ENCODE assay signal across 17 cellular contexts in the genomic region with DNA sequence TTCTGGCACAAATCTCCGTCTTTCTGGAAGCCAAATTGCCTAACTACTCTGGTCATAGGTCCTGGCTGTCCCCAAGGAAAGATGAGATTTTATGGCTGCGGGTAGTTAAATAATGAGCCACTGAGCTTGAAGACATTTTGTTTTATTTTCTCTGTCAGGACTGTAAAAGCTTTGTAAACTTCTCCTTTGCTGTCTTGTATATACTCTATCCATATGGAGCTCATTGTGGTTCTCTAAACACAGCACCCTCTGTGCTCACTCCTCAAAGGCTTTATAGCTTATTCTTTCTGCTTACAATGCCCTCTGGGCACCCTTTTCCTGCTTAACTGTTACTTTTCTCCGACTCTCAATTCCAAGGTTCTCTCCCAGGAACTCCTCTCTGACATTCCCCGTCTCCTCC.
DNase-seq lines count a peak whose midpoint lies in the region; ATAC-seq and TF ChIP-seq lines count a peak whose summit lies in the region.
"Had no signal": no experiment of that assay in that cellular context is flagged by ENCODE, and none has a peak within 500 bp of the region (broad histone marks: within the 10 kb centered on the region; RNA-seq: fewer than 3 reads in every experiment).

No MANE protein-coding gene starts in this region.

- H3K4me1 Mint-ChIP-seq in neural progenitor cell = peaks cover 14% of the 10 kb centered on the region
- H3K4me1 Mint-ChIP-seq: B cell had no signal

- TF ChIP-seq CTCF in hepatocyte (IDR thresholded peaks at IDR 0.05; ENCODE audit: poor library complexity) (no peak), neural progenitor cell (IDR thresholded peaks at IDR 0.05) (no peak)

- H3K79me2 ChIP-seq in hepatocyte (no peaks in the 10 kb centered on the region), neural progenitor cell (ENCODE audit: low read depth) (no peaks in the 10 kb centered on the region)

- H3K27me3 ChIP-seq in hepatocyte (no peaks in the 10 kb centered on the region), neural progenitor cell (no peaks in the 10 kb centered on the region)
- H3K27me3 ChIP-seq: BLaER1 had no signal

- DNase-seq in SK-MEL-5 (ENCODE audit: low read depth, low spot score) (peak; percentile 62), hepatocyte (ENCODE audit: low spot score) (peak; percentile 13), neural progenitor cell (ENCODE audit: low spot score) (no peak)
- no peak for DNase-seq in activated CD4-positive, alpha-beta T cell treated with anti-CD3 and anti-CD28 coated beads for 4 hours
- DNase-seq: CD4-positive, CD25-positive, alpha-beta regulatory T cell; CD8-positive, alpha-beta T cell; DMS 273 treated with DMSO at 0.1 percent for 48 hours; DMS79 treated with DMSO at 0.1 percent for 48 hours; GF-D8; GOT3; HFFc6 had no signal

- H3K9ac ChIP-seq in neural progenitor cell = no peak overlapping the region
- H3K9ac ChIP-seq: BLaER1 had no signal

- H3F3A ChIP-seq in neural progenitor cell (ENCODE audit: low read depth) = no peaks in the 10 kb centered on the region

- no peaks in the 10 kb centered on the region for H3K9me2 ChIP-seq in hepatocyte (replicated peaks; ENCODE audit: insufficient read depth)

- in situ Hi-C loops in SK-MEL-5 (cut with HindIII; ENCODE audit: low pct_unique_long_range_greater_than_20kb, low sequenced_read_pairs) = no loop called here

- H3K4me2 ChIP-seq in hepatocyte (no peak overlapping the region), neural progenitor cell (no peak overlapping the region)
- H3K4me2 ChIP-seq: BLaER1 had no signal

- H3K4me3 ChIP-seq in hepatocyte (no peak overlapping the region), neural progenitor cell (no peak overlapping the region)
- H3K4me3 ChIP-seq: BLaER1, HAP-1 had no signal

- H3K36me3 ChIP-seq in hepatocyte (replicated peaks; ENCODE audit: insufficient read depth, low read depth) = no peaks in the 10 kb centered on the region
- no peaks in the 10 kb centered on the region for H3K36me3 ChIP-seq in neural progenitor cell
- H3K36me3 ChIP-seq: BLaER1, HAP-1 had no signal

- H2AFZ ChIP-seq in hepatocyte (no peak overlapping the region), neural progenitor cell (replicated peaks) (no peak overlapping the region)

- H3K9me3 ChIP-seq in hepatocyte (ENCODE audit: low read depth) (no peaks in the 10 kb centered on the region), neural progenitor cell (ENCODE audit: low read depth) (no peaks in the 10 kb centered on the region)
- H3K9me3 ChIP-seq: BLaER1, HAP-1 had no signal

- peak overlapping the region; percentile 15 for H3K27ac Mint-ChIP-seq in neural progenitor cell
- H3K27ac Mint-ChIP-seq: B cell; CD4-positive, CD25-positive, alpha-beta regulatory T cell; CD8-positive, alpha-beta T cell; HFFc6 had no signal

- no peak overlapping the region for H3K4me3 Mint-ChIP-seq in neural progenitor cell
- H3K4me3 Mint-ChIP-seq: B cell; CD4-positive, CD25-positive, alpha-beta regulatory T cell; CD8-positive, alpha-beta T cell; HFFc6 had no signal

- H3K27ac ChIP-seq in hepatocyte = peak overlapping the region; percentile 26
- H3K27ac ChIP-seq in neural progenitor cell = no peak overlapping the region
- H3K27ac ChIP-seq: BLaER1, C4-2B had no signal

- H3K9me3 Mint-ChIP-seq in neural progenitor cell = peaks cover 4% of the 10 kb centered on the region
- H3K9me3 Mint-ChIP-seq: CD8-positive, alpha-beta T cell had no signal

- peaks cover 14% of the 10 kb centered on the region for H3K4me1 ChIP-seq in hepatocyte (ENCODE audit: insufficient read depth)
- no peaks in the 10 kb centered on the region for H3K4me1 ChIP-seq in neural progenitor cell
- H3K4me1 ChIP-seq: BLaER1, HAP-1 had no signal

- no peak for ATAC-seq in esophagus mucosa
- ATAC-seq in GM21825 (IDR thresholded peaks at IDR 0.05; ENCODE audit: unreplicated experiment) = no peak
- ATAC-seq: CD8-positive, alpha-beta T cell had no signal

- H3K27me3 Mint-ChIP-seq in neural progenitor cell (ENCODE audit: insufficient read depth, low read depth) = peaks cover 12% of the 10 kb centered on the region
- H3K27me3 Mint-ChIP-seq: B cell; CD4-positive, CD25-positive, alpha-beta regulatory T cell had no signal

- WGBS in hepatocyte (ENCODE audit: low lambda C conversion rate, missing lambda C conversion rate) = 63% methylated on average over 4 of the region's 4 CpGs

- H4K20me1 ChIP-seq in hepatocyte (ENCODE audit: insufficient read depth, poor library complexity, severe bottlenecking) (no peaks in the 10 kb centered on the region), neural progenitor cell (ENCODE audit: low read depth) (no peaks in the 10 kb centered on the region)
- H4K20me1 ChIP-seq: BLaER1 had no signal

- H3K36me3 Mint-ChIP-seq in neural progenitor cell = no peaks in the 10 kb centered on the region
- H3K36me3 Mint-ChIP-seq: CD4-positive, CD25-positive, alpha-beta regulatory T cell; CD8-positive, alpha-beta T cell had no signal

Comparison
In these comparisons a context has a peak if more than half of its experiments do, and no peak if none do; other contexts are left out.
1. DNase-seq: peak in SK-MEL-5 (single experiment) and hepatocyte (single experiment); none in neural progenitor cell (single experiment) and activated CD4-positive, alpha-beta T cell treated with anti-CD3 and anti-CD28 coated beads for 4 hours (0 of 2).